ENCODE assay signal across 19 cellular contexts in genomic region chr12:58528266-58528665, GRCh38.
DNase-seq lines count a peak whose midpoint lies in the region; ATAC-seq, FAIRE-seq and TF ChIP-seq lines count a peak whose summit lies in the region.
"Had no signal": no experiment of that assay in that cellular context is flagged by ENCODE, and none has a peak within 500 bp of the region (broad histone marks: within the 10 kb centered on the region; RNA-seq: fewer than 3 reads in every experiment).

No MANE protein-coding gene starts in this region.

- no peak for TF ChIP-seq EP300 in A549 (IDR thresholded peaks at IDR 0.05)

- H3K4me3 ChIP-seq in A549 (no peak overlapping the region), muscle layer of colon (ENCODE audit: low read depth in 1 of 2, low read length in 2 of 2) (no peak overlapping the region)
- H3K4me3 ChIP-seq: GM23338, MG63 had no signal

- no peak for ATAC-seq in A549
- ATAC-seq in activated CD8-positive, alpha-beta memory T cell treated with anti-CD3 and anti-CD28 coated beads, Interleukin-2, amount 10 ng/mL, durations not matched to agents 7 days and 5 days, result no peak
- ATAC-seq: GM23338 had no signal

- POLR2A ChIA-PET in A549 (lab: Yijun Ruan, JAX), result no interaction called here

- H3K9me3 ChIP-seq in A549 (peaks cover 9% of the 10 kb centered on the region; the same call in 1 of the 3 replicates), muscle layer of colon (ENCODE audit: low read length) (no peaks in the 10 kb centered on the region)

- no peak overlapping the region for H3K9ac ChIP-seq in muscle layer of colon (ENCODE audit: low read length)
- H3K9ac ChIP-seq: KMS-11 had no signal

- H3K9me3 Mint-ChIP-seq in HFFc6 (no peaks in the 10 kb centered on the region; the same call in 1 of the 2 replicates), chondrocyte (ENCODE audit: low read depth) (peaks cover 27% of the 10 kb centered on the region)
- no peaks in the 10 kb centered on the region for H3K9me3 Mint-ChIP-seq in activated CD8-positive, alpha-beta memory T cell treated with anti-CD3 and anti-CD28 coated beads, Interleukin-2, amount 10 ng/mL, durations not matched to agents 7 days and 5 days (ENCODE audit: low read depth)
- H3K9me3 Mint-ChIP-seq: GM23338 had no signal

- H3K36me3 ChIP-seq in muscle layer of colon (ENCODE audit: insufficient read depth, low read length), result no peaks in the 10 kb centered on the region
- H3K36me3 ChIP-seq: MG63 had no signal

- H3K36me3 Mint-ChIP-seq in HFFc6 (ENCODE audit: low read depth) (peaks cover 23% of the 10 kb centered on the region), chondrocyte (ENCODE audit: low read depth) (peaks cover 7% of the 10 kb centered on the region)
- no peaks in the 10 kb centered on the region for H3K36me3 Mint-ChIP-seq in activated CD8-positive, alpha-beta memory T cell treated with anti-CD3 and anti-CD28 coated beads, Interleukin-2, amount 10 ng/mL, durations not matched to agents 7 days and 5 days
- H3K36me3 Mint-ChIP-seq: CD14-positive monocyte had no signal

- TF ChIP-seq CTCF in A549 (IDR thresholded peaks at IDR 0.05) (no peak), HFFc6 (IDR thresholded peaks at IDR 0.05) (no peak), chondrocyte (IDR thresholded peaks at IDR 0.05) (no peak)

- CTCF ChIA-PET in A549 (lab: Yijun Ruan, JAX), result interaction anchor here (1.2 kb wide), 1 partner anchor 12 kb away, joined by 4 read pairs; no protein-coding TSS in a partner anchor
- CTCF ChIA-PET in activated CD8-positive, alpha-beta memory T cell treated with anti-CD3 and anti-CD28 coated beads, Interleukin-2, amount 10 ng/mL, durations not matched to agents 7 days and 5 days (lab: Charles Lee), result no interaction called here

- peak overlapping the region; percentile 85 for H3K27ac Mint-ChIP-seq in HFFc6
- H3K27ac Mint-ChIP-seq in chondrocyte (ENCODE audit: unreplicated experiment), result peak overlapping the region; percentile 90
- no peak overlapping the region for H3K27ac Mint-ChIP-seq in activated CD8-positive, alpha-beta memory T cell treated with anti-CD3 and anti-CD28 coated beads, Interleukin-2, amount 10 ng/mL, durations not matched to agents 7 days and 5 days
- H3K27ac Mint-ChIP-seq: CD14-positive monocyte, GM23338 had no signal

- H3K4me1 Mint-ChIP-seq in HFFc6 (ENCODE audit: low read depth) (peaks cover 62% of the 10 kb centered on the region), chondrocyte (ENCODE audit: low read depth) (peaks cover 59% of the 10 kb centered on the region)
- H3K4me1 Mint-ChIP-seq in activated CD8-positive, alpha-beta memory T cell treated with anti-CD3 and anti-CD28 coated beads, Interleukin-2, amount 10 ng/mL, durations not matched to agents 7 days and 5 days, result no peaks in the 10 kb centered on the region
- H3K4me1 Mint-ChIP-seq: CD14-positive monocyte, GM23338 had no signal

- TF ChIP-seq POLR2A in A549 (IDR thresholded peaks at IDR 0.05; ENCODE audit: low read length), result no peak

- no peak overlapping the region for H3K4me2 ChIP-seq in A549
- H3K4me2 ChIP-seq: GM23338 had no signal

- H3K27me3 ChIP-seq in muscle layer of colon (ENCODE audit: control insufficient read depth in 1 of 2, insufficient read depth in 2 of 2, low read length in 2 of 2), result no peaks in the 10 kb centered on the region
- H3K27me3 ChIP-seq: MG63 had no signal

- FAIRE-seq in A549 (lab: Jason Lieb, UNC), result no peak
- no peak for FAIRE-seq in RCC 7860 (lab: Jason Lieb, UNC)
- FAIRE-seq: G401.6 had no signal

- DNase-seq in A549 (ENCODE audit: low read depth in 1 of 2, low spot score in 1 of 2) (no peak), HFFc6 (no peak), chondrocyte (ENCODE audit: low spot score) (no peak), SK-N-DZ (ENCODE audit: low spot score) (no peak), RCC 7860 (ENCODE audit: low spot score) (no peak)
- DNase-seq in activated CD8-positive, alpha-beta memory T cell treated with anti-CD3 and anti-CD28 coated beads, Interleukin-2, amount 10 ng/mL, durations not matched to agents 7 days and 5 days, result no peak
- DNase-seq in activated T-cell treated with anti-CD3 and anti-CD28 coated beads, Interleukin-2, amount 50 U/mL, for 48 hours, result no peak
- DNase-seq: 8988T, COR-L47, NCI-H1105 treated with DMSO at 0.1 percent for 48 hours, NCI-H187 treated with DMSO at 0.1 percent for 48 hours, NCI-H2171 had no signal

- H3K27me3 Mint-ChIP-seq in HFFc6 (ENCODE audit: insufficient read depth), result no peaks in the 10 kb centered on the region; the same call in none of the 2 replicates
- H3K27me3 Mint-ChIP-seq in chondrocyte (ENCODE audit: low read depth), result no peaks in the 10 kb centered on the region
- no peaks in the 10 kb centered on the region for H3K27me3 Mint-ChIP-seq in activated CD8-positive, alpha-beta memory T cell treated with anti-CD3 and anti-CD28 coated beads, Interleukin-2, amount 10 ng/mL, durations not matched to agents 7 days and 5 days

- H3K4me3 Mint-ChIP-seq in HFFc6 (no peak overlapping the region; the same call in 1 of the 2 replicates), chondrocyte (ENCODE audit: unreplicated experiment) (no peak overlapping the region)
- H3K4me3 Mint-ChIP-seq in activated CD8-positive, alpha-beta memory T cell treated with anti-CD3 and anti-CD28 coated beads, Interleukin-2, amount 10 ng/mL, durations not matched to agents 7 days and 5 days, result no peak overlapping the region
- H3K4me3 Mint-ChIP-seq: CD14-positive monocyte, GM23338 had no signal

- WGBS in A549 (ENCODE audit: missing lambda C conversion rate), result 8% methylated on average over 1 of the region's 1 CpG

- H3K27ac ChIP-seq in A549 (peak overlapping the region; percentile 11 to 35; a peak in 2 of 6 replicates), muscle layer of colon (ENCODE audit: low read depth, low read length) (peak overlapping the region; percentile 29)
- H3K27ac ChIP-seq: KMS-11, RWPE1 had no signal

- H3K4me1 ChIP-seq in A549 (peaks cover 36% of the 10 kb centered on the region), muscle layer of colon (ENCODE audit: insufficient read depth, low read length) (peaks cover 14% of the 10 kb centered on the region)

- TF ChIP-seq RAD21 in A549 (conservative IDR thresholded peaks at IDR 0.05 in 1 of 2, IDR thresholded peaks at IDR 0.05 in 1 of 2), result no peak

TF ChIP-seq in A549, 52 proteins besides CTCF, POLR2A, EP300 and RAD21:
- TF ChIP-seq ELK1 (IDR thresholded peaks at IDR 0.05; ENCODE audit: low read depth, low read length), result no peak
- no peak for TF ChIP-seq MAZ (IDR thresholded peaks at IDR 0.05; ENCODE audit: borderline replicate concordance, low read depth, low read length)
- no peak for TF ChIP-seq HOXB5 (CRISPR knock-in tag; IDR thresholded peaks at IDR 0.05)
- TF ChIP-seq REST (IDR thresholded peaks at IDR 0.05), result no peak
- TF ChIP-seq HMGXB4 (CRISPR knock-in tag; IDR thresholded peaks at IDR 0.05; ENCODE audit: borderline replicate concordance), result no peak
- TF ChIP-seq FOSB (CRISPR knock-in tag; IDR thresholded peaks at IDR 0.05), result no peak
- TF ChIP-seq MAFK (IDR thresholded peaks at IDR 0.05; ENCODE audit: partially characterized antibody), result no peak
